20 cellular contexts compared by ENCODE assay signal in genomic region chr4:88411491-88412101, GRCh38. TPM values are rescaled to one million over a fixed set of nuclear protein-coding genes. Genes with fewer than 3 reads are reported as not detected.
DNase-seq lines count a peak whose midpoint lies in the region; ATAC-seq, FAIRE-seq and TF ChIP-seq lines count a peak whose summit lies in the region.
"Had no signal": no experiment of that assay in that cellular context is flagged by ENCODE, and none has a peak within 500 bp of the region (broad histone marks: within the 10 kb centered on the region; RNA-seq: fewer than 3 reads in every experiment).

No MANE protein-coding gene starts in this region.

- no peaks in the 10 kb centered on the region for H4K20me1 ChIP-seq in GM12878 (ENCODE audit: control insufficient read depth, insufficient read depth)

- H3K27me3 Mint-ChIP-seq in activated CD4-positive, alpha-beta T cell treated with anti-CD3 and anti-CD28 coated beads for 36 hours = no peaks in the 10 kb centered on the region
- H3K27me3 Mint-ChIP-seq: type B pancreatic cell had no signal

- H2AFZ ChIP-seq in GM12878 (ENCODE audit: control insufficient read depth, low read depth, low read length) = no peak overlapping the region

- H3K9me3 Mint-ChIP-seq in activated CD4-positive, alpha-beta T cell treated with anti-CD3 and anti-CD28 coated beads for 36 hours (ENCODE audit: low read depth) = no peaks in the 10 kb centered on the region
- H3K9me3 Mint-ChIP-seq: type B pancreatic cell had no signal

- no peak overlapping the region for H3K4me3 ChIP-seq in GM12878
- H3K4me3 ChIP-seq: gastroesophageal sphincter, mucosa of descending colon had no signal

- no peak overlapping the region for H3K4me2 ChIP-seq in GM12878 (ENCODE audit: control insufficient read depth, insufficient read depth)

- H3K27ac Mint-ChIP-seq in activated CD4-positive, alpha-beta T cell treated with anti-CD3 and anti-CD28 coated beads for 36 hours = no peak overlapping the region
- H3K27ac Mint-ChIP-seq: type B pancreatic cell had no signal

- H3K27ac ChIP-seq in GM12878 (ENCODE audit: control insufficient read depth, insufficient read depth) = no peak overlapping the region
- H3K27ac ChIP-seq: gastroesophageal sphincter had no signal

- TF ChIP-seq POLR2A in GM12878 (IDR thresholded peaks at IDR 0.05; ENCODE audit: low read depth, low read length) = no peak

- no peaks in the 10 kb centered on the region for H3K27me3 ChIP-seq in GM12878 (replicated peaks in 1 of 2; ENCODE audit: control insufficient read depth in 2 of 2, insufficient read depth in 2 of 2, low read length in 1 of 2)
- H3K27me3 ChIP-seq: gastroesophageal sphincter had no signal

- no peak overlapping the region for H3K9ac ChIP-seq in GM12878 (ENCODE audit: control insufficient read depth, insufficient read depth, low read length)

- SMC1A ChIA-PET in GM12878 (lab: Charles Lee; ENCODE audit: uncharacterized antibody, unreplicated experiment) = interaction anchor here (1.0 to 1.9 kb wide), 4 partner anchors 9 to 43 kb away, joined by 4 to 6 read pairs (median 5); no protein-coding TSS in a partner anchor

- intact Hi-C loops in activated CD4-positive, alpha-beta T cell treated with anti-CD3 and anti-CD28 coated beads for 36 hours (cut with DNase I, micrococcal nuclease) = no loop called here
- intact Hi-C loops in GM12878 (cut with micrococcal nuclease; ENCODE audit: unreplicated experiment) = no loop called here

- H3K4me1 ChIP-seq in GM12878 (ENCODE audit: control insufficient read depth, insufficient read depth, low read length) = peaks cover 4% of the 10 kb centered on the region; the same call in 1 of the 2 replicates
- H3K4me1 ChIP-seq: gastroesophageal sphincter had no signal

- H3K9me3 ChIP-seq in GM12878 (replicated peaks; ENCODE audit: control insufficient read depth, insufficient read depth, low read length) = no peaks in the 10 kb centered on the region; the same call in 2 of the 3 replicates
- H3K9me3 ChIP-seq: gastroesophageal sphincter, mucosa of descending colon had no signal

- peaks cover 0 to 5% of the 10 kb centered on the region in 2 experiments; a peak in 1 of 4 replicates for H3K36me3 ChIP-seq in GM12878 (ENCODE audit: control insufficient read depth in 2 of 2, insufficient read depth in 2 of 2, low read length in 1 of 2)

- TF ChIP-seq CTCF in GM12878 (IDR thresholded peaks at IDR 0.05 in 2 of 3, conservative IDR thresholded peaks at IDR 0.05 in 1 of 3; ENCODE audit: control insufficient read depth in 2 of 3, extremely low read depth in 1 of 3, insufficient read depth in 1 of 3, low read depth in 3 of 3, low read length in 3 of 3) = no peak

- in situ Hi-C loops in GM12878 (cut with MboI) = no loop called here

- TF ChIP-seq EP300 in GM12878 (IDR thresholded peaks at IDR 0.05; ENCODE audit: borderline replicate concordance in 1 of 2, control insufficient read depth in 1 of 2, low read depth in 2 of 2, low read length in 2 of 2) = no peak

- no peak for TF ChIP-seq RAD21 in GM12878 (IDR thresholded peaks at IDR 0.05; ENCODE audit: insufficient read depth, low read depth, low read length)

- no peak for FAIRE-seq in GM12878 (lab: Jason Lieb, UNC)
- FAIRE-seq: A204.1, TTC549 had no signal

- H3K4me3 Mint-ChIP-seq in activated CD4-positive, alpha-beta T cell treated with anti-CD3 and anti-CD28 coated beads for 36 hours = no peak overlapping the region
- H3K4me3 Mint-ChIP-seq: type B pancreatic cell had no signal

- peak; percentile 32 for DNase-seq in activated CD4-positive, alpha-beta T cell treated with anti-CD3 and anti-CD28 coated beads for 36 hours
- DNase-seq in activated CD4-positive, alpha-beta T cell treated with anti-CD3 and anti-CD28 coated beads for 1 hour = no peak
- DNase-seq in GM12878 (ENCODE audit: low read depth, low spot score) = peak; percentile 13
- DNase-seq in ecto neural progenitor cell (ENCODE audit: low spot score) = no peak
- no peak for DNase-seq in occipital lobe (lab: John Stamatoyannopoulos, UW)
- DNase-seq: activated naive CD4-positive, alpha-beta T cell; C1 segment of cervical spinal cord; DMS79 treated with DMSO at 0.1 percent for 48 hours; HCEC 1CT; mucosa of descending colon; NCI-H1092; nucleus accumbens had no signal

- 94% methylated on average over 3 of the region's 3 CpGs for WGBS in GM12878 (ENCODE audit: insufficient coverage, insufficient replicate concordance, low lambda C conversion rate, missing lambda C conversion rate)

- CTCF ChIA-PET in activated CD4-positive, alpha-beta T cell treated with anti-CD3 and anti-CD28 coated beads for 36 hours (lab: Charles Lee) = no interaction called here
- CTCF ChIA-PET in GM12878 (lab: Yijun Ruan, JAX) = interaction anchor here (1.0 to 2.0 kb wide), 2 partner anchors 12 to 28 kb away, joined by 3 to 5 read pairs; no protein-coding TSS in a partner anchor

- H3K36me3 Mint-ChIP-seq in activated CD4-positive, alpha-beta T cell treated with anti-CD3 and anti-CD28 coated beads for 36 hours (ENCODE audit: low read depth) = peaks cover 12% of the 10 kb centered on the region

- peaks cover 9% of the 10 kb centered on the region for H3K4me1 Mint-ChIP-seq in activated CD4-positive, alpha-beta T cell treated with anti-CD3 and anti-CD28 coated beads for 36 hours

- RAD21 ChIA-PET in GM12878 (lab: Charles Lee; ENCODE audit: unreplicated experiment) = interaction anchor here (1.2 to 2.1 kb wide), 2 partner anchors 8 to 33 kb away, joined by 3 to 10 read pairs; partner anchors contain the start of gene HERC6

- ATAC-seq in activated CD4-positive, alpha-beta T cell treated with anti-CD3 and anti-CD28 coated beads for 36 hours = peak; percentile 88
- peak; percentile 88 for ATAC-seq in GM18868 (IDR thresholded peaks at IDR 0.05; ENCODE audit: unreplicated experiment)
- peak; percentile 71 for ATAC-seq in HG02981 (IDR thresholded peaks at IDR 0.05; ENCODE audit: unreplicated experiment)
- peak; percentile 96 for ATAC-seq in GM12878
- no peak for ATAC-seq in HG02588 (IDR thresholded peaks at IDR 0.05; ENCODE audit: unreplicated experiment)
- ATAC-seq: gastroesophageal sphincter, mucosa of descending colon, SK-N-SH treated with all-trans-retinoic acid at 6 μM for 48 hours had no signal

- no peaks in the 10 kb centered on the region for H3K79me2 ChIP-seq in GM12878 (ENCODE audit: control insufficient read depth, insufficient read depth, low read length)

- POLR2A ChIA-PET in activated CD4-positive, alpha-beta T cell treated with anti-CD3 and anti-CD28 coated beads for 36 hours (lab: Charles Lee) = no interaction called here
- POLR2A ChIA-PET in GM12878 (lab: Charles Lee) = interaction anchor here (1.0 to 1.2 kb wide), 2 partner anchors 12 to 29 kb away, joined by 3 read pairs; no protein-coding TSS in a partner anchor

- no TSS peak for BruUV-seq in GM12878 (replicated peaks; lab: Mats Ljungman, UMichigan)

TF ChIP-seq in GM12878, 131 proteins besides CTCF, POLR2A, EP300 and RAD21 (continues in another document):
- TF ChIP-seq STAT3 (IDR thresholded peaks at IDR 0.05; ENCODE audit: low read depth, low read length) (no peak), MEF2A (IDR thresholded peaks at IDR 0.05; ENCODE audit: insufficient read depth, low read depth, low read length) (no peak), RAD51 (IDR thresholded peaks at IDR 0.05) (peak; percentile 62; the same call in 1 of the 2 replicates), SMAD5 (IDR thresholded peaks at IDR 0.05; ENCODE audit: low read depth) (no peak), SREBF1 (IDR thresholded peaks at IDR 0.05; ENCODE audit: low read length) (no peak), BHLHE40 (IDR thresholded peaks at IDR 0.05; ENCODE audit: borderline replicate concordance in 1 of 2, low read depth in 2 of 2, low read length in 1 of 2) (no peak; a peak in 1 of 4 replicates)

RNA-seq across cellular contexts. Expression of gene HERC6, which starts 32.9 kb away (rescaled TPM):
- total RNA-seq in activated CD4-positive, alpha-beta T cell treated with anti-CD3 and anti-CD28 coated beads for 36 hours = 1 to 10 TPM; 7.3 to 9.3 TPM
- total RNA-seq in GM12878 (2013; cell fraction: nucleolus; rRNA removed) = 28.7 and 35.8 TPM in 2 replicates
- 8.4 and 11.8 TPM in 2 replicates for total RNA-seq in GM12878 (2014; rRNA removed)
- 6.3 and 7.5 TPM in 2 replicates for total RNA-seq in GM12878 (2014; rRNA removed; fragmentation: Illumina TruSeq; extraction: Trizol)
- total RNA-seq in GM12878 (2021) = 5.8 and 5.9 TPM in 2 replicates
- 2.8 TPM for polyA plus RNA-seq in GM12878 (2011; ENCODE audit: low read depth)
- 24.5 and 26.4 TPM in 2 replicates for polyA plus RNA-seq in GM12878 (2011; rRNA removed)
- polyA plus RNA-seq in GM12878 (2011; cell fraction: cytosol; rRNA removed) = 16.4 and 17.8 TPM in 2 replicates
- 17.3 and 19.7 TPM in 2 replicates for polyA plus RNA-seq in GM12878 (2011; cell fraction: nucleus; rRNA removed)
- polyA plus RNA-seq in GM12878 (2012) = 4.0 and 4.8 TPM in 2 replicates
- 7.2 and 11.0 TPM in 2 replicates for polyA plus RNA-seq in GM12878 (2014; fragmentation: Illumina TruSeq; extraction: Trizol)
- 1 to 10 TPM; 1.7 to 2.2 TPM for polyA plus RNA-seq in GM12878 (2014; fragmentation: Nextera tagmentation; extraction: Ambion mirVana)
- polyA plus RNA-seq in GM12878 (2014; rRNA removed) = 6.0 and 6.2 TPM in 2 replicates
- polyA plus RNA-seq in GM12878 (2016; fragmentation: Nextera tagmentation; extraction: Ambion mirVana) = 1 to 10 TPM; 4.6 to 5.0 TPM
- polyA minus RNA-seq in GM12878 (2011; rRNA and poly(A)+ RNA removed) = 53.0 and 65.7 TPM in 2 replicates
- polyA minus RNA-seq in GM12878 (2011; cell fraction: cytosol; rRNA and poly(A)+ RNA removed) = 8.5 and 14.0 TPM in 2 replicates
- 16.5 and 16.6 TPM in 2 replicates for polyA minus RNA-seq in GM12878 (2011; cell fraction: nucleus; rRNA and poly(A)+ RNA removed)
- 4.1 TPM for total RNA-seq in occipital lobe

RNA-seq across cellular contexts. Expression of gene HERC5, which starts 45.3 kb away (rescaled TPM):
- 10 to 100 TPM; 21.1 TPM for total RNA-seq in activated CD4-positive, alpha-beta T cell treated with anti-CD3 and anti-CD28 coated beads for 36 hours
- total RNA-seq in GM12878 (2013; cell fraction: nucleolus; rRNA removed) = 30.6 and 33.0 TPM in 2 replicates
- total RNA-seq in GM12878 (2014; rRNA removed) (25.5 and 33.6 TPM in 2 replicates), GM12878 (2014; rRNA removed; fragmentation: Illumina TruSeq; extraction: Trizol) (32.6 and 34.7 TPM in 2 replicates), GM12878 (2021) (20.0 and 22.5 TPM in 2 replicates), occipital lobe (2.5 TPM)
- 10.3 TPM for polyA plus RNA-seq in GM12878 (2011; ENCODE audit: low read depth)
- polyA plus RNA-seq in GM12878 (2011; rRNA removed) (60.7 and 110 TPM in 2 replicates), GM12878 (2014; fragmentation: Illumina TruSeq; extraction: Trizol) (28.6 and 38.1 TPM in 2 replicates), GM12878 (2014; fragmentation: Nextera tagmentation; extraction: Ambion mirVana) (10 to 100 TPM; 12.5 to 18.6 TPM), GM12878 (2014; rRNA removed) (14.7 and 19.2 TPM in 2 replicates), GM12878 (2016; fragmentation: Nextera tagmentation; extraction: Ambion mirVana) (10 to 100 TPM; 24.7 to 27.9 TPM)
- 21.4 and 22.0 TPM in 2 replicates for polyA plus RNA-seq in GM12878 (2011; cell fraction: cytosol; rRNA removed)
- 37.7 and 40.5 TPM in 2 replicates for polyA plus RNA-seq in GM12878 (2011; cell fraction: nucleus; rRNA removed)
- polyA plus RNA-seq in GM12878 (2012) = 15.9 and 20.5 TPM in 2 replicates
- polyA minus RNA-seq in GM12878 (2011; rRNA and poly(A)+ RNA removed) = 52.0 and 56.8 TPM in 2 replicates
- 18.5 and 23.0 TPM in 2 replicates for polyA minus RNA-seq in GM12878 (2011; cell fraction: cytosol; rRNA and poly(A)+ RNA removed)
- polyA minus RNA-seq in GM12878 (2011; cell fraction: nucleus; rRNA and poly(A)+ RNA removed) = 24.9 and 38.4 TPM in 2 replicates

Comparison
In these comparisons a context has a peak if more than half of its experiments do, and no peak if none do; other contexts are left out.
1. DNase-seq: peak in activated CD4-positive, alpha-beta T cell treated with anti-CD3 and anti-CD28 coated beads for 36 hours (single experiment) and GM12878 (single experiment); none in activated CD4-positive, alpha-beta T cell treated with anti-CD3 and anti-CD28 coated beads for 1 hour (single experiment), ecto neural progenitor cell (single experiment) and occipital lobe (single experiment).